16 cellular contexts compared by ENCODE assay signal in the genomic region with DNA sequence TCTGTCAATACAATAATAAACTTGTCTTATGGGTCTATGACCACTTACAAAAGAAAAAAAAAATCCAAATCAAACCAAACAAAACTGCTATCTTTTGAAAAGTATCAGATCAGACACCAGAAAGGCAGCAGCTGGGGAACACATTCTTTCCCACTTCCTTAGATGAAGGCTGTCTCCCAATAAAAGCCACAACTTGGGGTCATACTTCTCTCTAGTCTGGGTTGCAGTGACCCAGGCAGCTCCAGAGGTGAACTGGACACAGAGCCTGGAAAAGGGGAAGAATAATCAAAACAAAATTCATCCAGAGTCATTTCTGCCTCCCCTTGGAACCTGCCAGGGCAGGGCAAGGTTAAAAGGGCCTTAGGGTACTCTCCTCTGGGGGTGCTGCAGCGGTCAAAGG. TPM values are rescaled to one million over a fixed set of nuclear protein-coding genes. Genes with fewer than 3 reads are reported as not detected.
DNase-seq lines count a peak whose midpoint lies in the region; ATAC-seq and TF ChIP-seq lines count a peak whose summit lies in the region.
"Had no signal": no experiment of that assay in that cellular context is flagged by ENCODE, and none has a peak within 500 bp of the region (broad histone marks: within the 10 kb centered on the region; RNA-seq: fewer than 3 reads in every experiment).

No MANE protein-coding gene starts in this region.

- H3K4me1 ChIP-seq in KMS-11 (ENCODE audit: low read depth, poor library complexity, severe bottlenecking): peaks cover 77% of the 10 kb centered on the region
- H3K4me1 ChIP-seq in esophagus muscularis mucosa: peaks cover 65 to 84% (median 77%) of the 10 kb centered on the region in 4 donors
- peaks cover 0 to 89% (median 76%) of the 10 kb centered on the region in 4 donors for H3K4me1 ChIP-seq in sigmoid colon

- no peaks in the 10 kb centered on the region; the same call in 1 of the 2 replicates for H4K20me1 ChIP-seq in KMS-11 (ENCODE audit: insufficient read depth)

- H3K4me2 ChIP-seq in KMS-11: peak overlapping the region; percentile 40; the same call in 1 of the 2 replicates

- H3K4me3 ChIP-seq in AG04450 (ENCODE audit: low read depth, low read length) (no peak overlapping the region), KMS-11 (IDR thresholded peaks at IDR 0.05; ENCODE audit: insufficient read depth, low read depth, low read length) (no peak overlapping the region), esophagus muscularis mucosa (no peak overlapping the region), sigmoid colon (no peak overlapping the region)
- H3K4me3 ChIP-seq: cardiac muscle cell had no signal

- no peak for ATAC-seq in GM19324 (IDR thresholded peaks at IDR 0.05; ENCODE audit: low FRiP score, unreplicated experiment)
- no peak for ATAC-seq in GM21367 (IDR thresholded peaks at IDR 0.05; ENCODE audit: unreplicated experiment)
- ATAC-seq in GM21717 (IDR thresholded peaks at IDR 0.05; ENCODE audit: unreplicated experiment): no peak
- ATAC-seq: activated naive CD8-positive, alpha-beta T cell treated with anti-CD3 and anti-CD28 coated beads, Interleukin-2, amount 50 U/mL, for 24 hours; left colon had no signal

- no peaks in the 10 kb centered on the region for H3K36me3 ChIP-seq in KMS-11 (ENCODE audit: insufficient read depth)
- H3K36me3 ChIP-seq in esophagus muscularis mucosa: no peaks in the 10 kb centered on the region
- H3K36me3 ChIP-seq in sigmoid colon: no peaks in the 10 kb centered on the region
- H3K36me3 ChIP-seq: cardiac muscle cell had no signal

- H3K9me3 ChIP-seq in AG04450 (ENCODE audit: control insufficient read depth, insufficient read depth, low read length) (no peaks in the 10 kb centered on the region), esophagus muscularis mucosa (no peaks in the 10 kb centered on the region), sigmoid colon (no peaks in the 10 kb centered on the region)

- no peaks in the 10 kb centered on the region for H3K27me3 ChIP-seq in AG04450 (ENCODE audit: control insufficient read depth, insufficient read depth, low read length)
- H3K27me3 ChIP-seq in KMS-11 (ENCODE audit: insufficient read depth, low read depth): no peaks in the 10 kb centered on the region
- H3K27me3 ChIP-seq in esophagus muscularis mucosa: no peaks in the 10 kb centered on the region
- H3K27me3 ChIP-seq in sigmoid colon: no peaks in the 10 kb centered on the region
- H3K27me3 ChIP-seq: cardiac muscle cell had no signal

- H3K9ac ChIP-seq in KMS-11: no peak overlapping the region

- TF ChIP-seq POLR2A in esophagus muscularis mucosa (IDR thresholded peaks at IDR 0.05; ENCODE audit: low read depth) (no peak), sigmoid colon (IDR thresholded peaks at IDR 0.05) (no peak)

- CTCF ChIA-PET in AG04450 (lab: Charles Lee): interaction anchor here (1.4 kb wide), 1 partner anchor 17 kb away, joined by 3 read pairs; no protein-coding TSS in a partner anchor

- WGBS in esophagus muscularis mucosa: 100% methylated on average over 1 of the region's 1 CpG
- WGBS in sigmoid colon, 2 donors: 98% methylated on average over 1 of the region's 1 CpG

- no peak for TF ChIP-seq CTCF in AG04450 (IDR thresholded peaks at IDR 0.05; ENCODE audit: low read depth, low read length)
- no peak for TF ChIP-seq CTCF in KMS-11 (conservative IDR thresholded peaks at IDR 0.05; ENCODE audit: low read depth, low read length)
- TF ChIP-seq CTCF in esophagus muscularis mucosa (IDR thresholded peaks at IDR 0.05): no peak
- no peak for TF ChIP-seq CTCF in sigmoid colon (IDR thresholded peaks at IDR 0.05)

- peak overlapping the region; percentile 71 for H3K27ac ChIP-seq in AG04450 (ENCODE audit: low read depth, low read length)
- H3K27ac ChIP-seq in KMS-11: no peak overlapping the region
- peak overlapping the region in 3 of 4 donors; percentile 5 to 16 (median 8) for H3K27ac ChIP-seq in esophagus muscularis mucosa (replicated peaks in 1 of 4)
- peak overlapping the region in 3 of 4 donors; percentile 40 to 81 (median 78) for H3K27ac ChIP-seq in sigmoid colon
- H3K27ac ChIP-seq: cardiac muscle cell had no signal

- intact Hi-C loops in esophagus muscularis mucosa (cut with DNase I): no loop called here
- intact Hi-C loops in sigmoid colon (cut with DNase I): no loop called here

- no peak for DNase-seq in AG04450 (ENCODE audit: low read depth, low spot score)
- no peak for DNase-seq in esophagus muscularis mucosa (ENCODE audit: extremely low spot score)
- no peak for DNase-seq in sigmoid colon
- no peak for DNase-seq in NCI-H1092 (lab: John Stamatoyannopoulos, UW)
- DNase-seq: activated CD8-positive, alpha-beta T cell treated with anti-CD3 and anti-CD28 coated beads for 36 hours; activated naive CD8-positive, alpha-beta T cell treated with anti-CD3 and anti-CD28 coated beads, Interleukin-2, amount 50 U/mL, for 24 hours; H7; left colon; NCI-H1694 treated with DMSO at 0.1 percent for 48 hours; NCI-H510A treated with DMSO at 0.1 percent for 48 hours; small intestine had no signal

- POLR2A ChIA-PET in AG04450 (lab: Yijun Ruan, JAX): interaction anchor here (1.2 kb wide), 1 partner anchor 9 kb away, joined by 4 read pairs; no protein-coding TSS in a partner anchor

- TF ChIP-seq EP300 in esophagus muscularis mucosa (IDR thresholded peaks at IDR 0.05) (no peak), sigmoid colon (IDR thresholded peaks at IDR 0.05) (no peak)

- H2AFZ ChIP-seq in KMS-11 (ENCODE audit: low read depth): no peak overlapping the region

- peaks cover 51% of the 10 kb centered on the region for H3K79me2 ChIP-seq in KMS-11 (ENCODE audit: insufficient read depth, low read depth)

RNA-seq across cellular contexts. Expression of gene ATXN1, which starts 19.1 kb away (rescaled TPM):
- polyA plus RNA-seq in AG04450 (2011; rRNA removed): 11.8 and 12.6 TPM in 2 replicates
- polyA minus RNA-seq in AG04450 (2011; rRNA and poly(A)+ RNA removed): 32.4 and 37.6 TPM in 2 replicates
- 10 to 100 TPM; 42.4 to 74.9 (median 52.1) TPM for total RNA-seq in esophagus muscularis mucosa
- total RNA-seq in sigmoid colon: 10 to 100 TPM; 37.7 to 95.3 (median 59.9) TPM
- 1 to 10 TPM; 4.8 to 8.6 (median 7.2) TPM for polyA plus RNA-seq in sigmoid colon
